8 cellular contexts compared by ENCODE assay signal in genomic region chrX:49840679-49841078, GRCh38. TPM values are rescaled to one million over a fixed set of nuclear protein-coding genes. Genes with fewer than 3 reads are reported as not detected.
DNase-seq lines count a peak whose midpoint lies in the region; ATAC-seq and TF ChIP-seq lines count a peak whose summit lies in the region.

No MANE protein-coding gene starts in this region.

- TF ChIP-seq CTCF in HFFc6 (IDR thresholded peaks at IDR 0.05) (peak; percentile 64), thyroid gland (IDR thresholded peaks at IDR 0.05) (peak in 4 of 6 experiments; percentile 29 to 48 (median 34))

- H3K36me3 ChIP-seq in thyroid gland: no peaks in the 10 kb centered on the region

- H3K4me1 ChIP-seq in thyroid gland: no peaks in the 10 kb centered on the region

- peaks cover 6% of the 10 kb centered on the region for H3K27me3 Mint-ChIP-seq in HFFc6 (ENCODE audit: insufficient read depth)

- H3K4me1 Mint-ChIP-seq in HFFc6 (ENCODE audit: low read depth): no peaks in the 10 kb centered on the region

- no peaks in the 10 kb centered on the region for H3K36me3 Mint-ChIP-seq in HFFc6 (ENCODE audit: low read depth)

- no peak overlapping the region for H3K4me3 ChIP-seq in thyroid gland (replicated peaks in 1 of 3)

- no peaks in the 10 kb centered on the region for H3K9me3 ChIP-seq in thyroid gland

- no peak overlapping the region for H3K27ac Mint-ChIP-seq in HFFc6

- no peak for ATAC-seq in HG03159 (IDR thresholded peaks at IDR 0.05; ENCODE audit: unreplicated experiment)

- peak; percentile 13 for DNase-seq in DMS114 treated with DMSO at 0.1 percent for 48 hours (lab: John Stamatoyannopoulos, UW; ENCODE audit: unreplicated experiment)
- peak; percentile 56 for DNase-seq in HFFc6
- peak; percentile 69 for DNase-seq in NCI-H2196 treated with DMSO at 0.1 percent for 48 hours (lab: John Stamatoyannopoulos, UW; ENCODE audit: unreplicated experiment)
- peak; percentile 8 for DNase-seq in activated CD4-positive, alpha-beta T cell treated with anti-CD3 and anti-CD28 coated beads, Interleukin-2, amount 50 U/mL, for 1 hour
- DNase-seq in epithelial cell of prostate (ENCODE audit: low read depth, low spot score): peak; percentile 12
- peak; percentile 34 for DNase-seq in myocyte (ENCODE audit: low read depth)
- peak; percentile 70 to 76 for DNase-seq in thyroid gland

- H3K27ac ChIP-seq in epithelial cell of prostate (no peak overlapping the region), thyroid gland (no peak overlapping the region)

- H3K27me3 ChIP-seq in thyroid gland: no peaks in the 10 kb centered on the region

- no peaks in the 10 kb centered on the region for H3K9me3 Mint-ChIP-seq in HFFc6

- TF ChIP-seq POLR2A in thyroid gland (IDR thresholded peaks at IDR 0.05): no peak

- intact Hi-C loops in thyroid gland (cut with DNase I): no loop called here

- H3K4me3 Mint-ChIP-seq in HFFc6: no peak overlapping the region

- WGBS in thyroid gland, 2 donors: 38 to 50% methylated on average over 1 to 3 of the region's 3 CpGs

RNA-seq across cellular contexts. Expression of gene PAGE4, which starts 11.6 kb away (rescaled TPM):
- total RNA-seq in HFFc6 (2021; fragmentation: NEBNext Ultra II Directional; extraction: Animal tissue kit (Norgen Biotek cat#: 25700)): not detected
- total RNA-seq in myocyte (not detected in 2 replicates), thyroid gland (not detected)
- polyA plus RNA-seq in myocyte (2012): not detected

RNA-seq across cellular contexts. Expression of gene USP27X, which starts 38.6 kb away (rescaled TPM):
- total RNA-seq in HFFc6 (2021; fragmentation: NEBNext Ultra II Directional; extraction: Animal tissue kit (Norgen Biotek cat#: 25700)): 1 to 10 TPM; 1.9 to 2.3 (median 2.0) TPM
- 0.99 and 1.4 TPM in 2 replicates for total RNA-seq in myocyte
- 2.4 TPM for polyA plus RNA-seq in myocyte (2012)
- 1 to 10 TPM; 2.3 to 4.6 (median 2.8) TPM for total RNA-seq in thyroid gland

Comparison
In these comparisons a context has a peak if more than half of its experiments do, and no peak if none do; other contexts are left out.
1. DNase-seq: peak in every context shown above with its lines; median percentile 73 in thyroid gland; 69 in NCI-H2196 treated with DMSO at 0.1 percent for 48 hours; 56 in HFFc6; 34 in myocyte; 13 in DMS114 treated with DMSO at 0.1 percent for 48 hours; 12 in epithelial cell of prostate; 8 in activated CD4-positive, alpha-beta T cell treated with anti-CD3 and anti-CD28 coated beads, Interleukin-2, amount 50 U/mL, for 1 hour.